In genomic region chr13:29847501-29847983, GRCh38 we compare ENCODE assay signal across 8 cellular contexts. TPM values are rescaled to one million over a fixed set of nuclear protein-coding genes. Genes with fewer than 3 reads are reported as not detected.
DNase-seq lines count a peak whose midpoint lies in the region; ATAC-seq lines count a peak whose summit lies in the region.

No MANE protein-coding gene starts in this region.

- H3K4me1 Mint-ChIP-seq in T-helper 17 cell = peaks cover 31% of the 10 kb centered on the region

- peak overlapping the region; percentile 92 for H3K4me2 ChIP-seq in GM23248 (ENCODE audit: unreplicated experiment)

- H3K4me3 Mint-ChIP-seq in T-helper 17 cell = peak overlapping the region; percentile 96

- in situ Hi-C loops in GM23248 (cut with MboI) = loop anchor here (5.0 kb wide), 1 partner anchor 270 kb away; no protein-coding TSS in a partner anchor

- peak overlapping the region; percentile 98 for H3K9ac ChIP-seq in GM23248

- peak overlapping the region; percentile 95 for H3K27ac ChIP-seq in GM23248

- H3K36me3 Mint-ChIP-seq in T-helper 17 cell (ENCODE audit: low read depth) = peaks cover 12% of the 10 kb centered on the region

- H2AFZ ChIP-seq in GM23248 = no peak overlapping the region

- no peaks in the 10 kb centered on the region for H3K27me3 ChIP-seq in GM23248 (replicated peaks; ENCODE audit: insufficient read depth)

- no peaks in the 10 kb centered on the region for H3K9me3 ChIP-seq in GM23248 (ENCODE audit: low read depth)
- no peaks in the 10 kb centered on the region for H3K9me3 ChIP-seq in T-helper 17 cell (ENCODE audit: control insufficient read depth, low read length, poor library complexity, severe bottlenecking)

- H4K20me1 ChIP-seq in GM23248 (ENCODE audit: insufficient read depth) = peaks cover 4% of the 10 kb centered on the region; the same call in 1 of the 2 replicates

- peak overlapping the region; percentile 94 for H3K4me3 ChIP-seq in GM23248

- H3K9me2 ChIP-seq in GM23248 (ENCODE audit: insufficient read depth) = no peaks in the 10 kb centered on the region

- peaks cover 61% of the 10 kb centered on the region for H3F3A ChIP-seq in GM23248 (ENCODE audit: insufficient read depth)

- peaks cover 75% of the 10 kb centered on the region for H3K79me2 ChIP-seq in GM23248 (ENCODE audit: insufficient read depth)

- peak overlapping the region; percentile 99 for H3K27ac Mint-ChIP-seq in T-helper 17 cell

- 1 to 4% methylated on average over 13 of the region's 13 CpGs for whole genome bisulfite sequencing in GM23248 (ENCODE audit: low coverage in 1 of 2, low lambda C conversion rate in 2 of 2, missing lambda C conversion rate in 2 of 2), 2 experiments

- H3K27me3 Mint-ChIP-seq in T-helper 17 cell = no peaks in the 10 kb centered on the region

- H3K4me1 ChIP-seq in GM23248 (ENCODE audit: insufficient read depth) = peaks cover 48% of the 10 kb centered on the region

- no peaks in the 10 kb centered on the region for H3K36me3 ChIP-seq in GM23248 (ENCODE audit: low read depth)

- ATAC-seq in T-helper 17 cell = no peak
- no peak for ATAC-seq in HG03439 (IDR thresholded peaks at IDR 0.05; ENCODE audit: unreplicated experiment)
- no peak for ATAC-seq in HG02970 (IDR thresholded peaks at IDR 0.05; ENCODE audit: low FRiP score, unreplicated experiment)

- DNase-seq in AG20443 (ENCODE audit: low spot score) (peak; percentile 12), GM23248 (peak; percentile 72), T-helper 17 cell (no peak), fibroblast of gingiva (ENCODE audit: low read depth) (peak; percentile 45), nucleus accumbens (lab: John Stamatoyannopoulos, UW) (peak in 30 of 56 donors; percentile 1 to 55 (median 23)), NCI-H1694 treated with DMSO at 0.1 percent for 48 hours (lab: John Stamatoyannopoulos, UW) (no peak)

RNA-seq across cellular contexts. Expression of gene UBL3, which starts 2.9 kb away (rescaled TPM):
- total RNA-seq in GM23248 (2014; rRNA removed; shearing (Covaris generic)) = 73.9 and 85.8 TPM in 2 replicates
- polyA plus RNA-seq in GM23248 (2016; fragmentation: Nextera tagmentation; extraction: Ambion mirVana) = 95.6 and 99.3 TPM in 2 replicates
- total RNA-seq in T-helper 17 cell = 10 to 100 TPM; 33.6 to 44.5 TPM

Comparison
In these comparisons a context has a peak if more than half of its experiments do, and no peak if none do; other contexts are left out.
1. DNase-seq: peak in AG20443 (single experiment), GM23248 (single experiment), fibroblast of gingiva (single experiment) and nucleus accumbens (30 of 56); none in T-helper 17 cell (0 of 3) and NCI-H1694 treated with DMSO at 0.1 percent for 48 hours (single experiment).